In genomic region chr4:110159544-110159943, GRCh38 we compare ENCODE assay signal across 3 cellular contexts.
A peak's percentile ranks its signal among the peaks of the same experiment; 100 is the strongest.
TF ChIP-seq lines count a peak whose summit lies in the region.

No MANE protein-coding gene starts in this region.

TF ChIP-seq in A549, 52 proteins besides CTCF, POLR2A, EP300 and RAD21:
- TF ChIP-seq, protein P1, sequence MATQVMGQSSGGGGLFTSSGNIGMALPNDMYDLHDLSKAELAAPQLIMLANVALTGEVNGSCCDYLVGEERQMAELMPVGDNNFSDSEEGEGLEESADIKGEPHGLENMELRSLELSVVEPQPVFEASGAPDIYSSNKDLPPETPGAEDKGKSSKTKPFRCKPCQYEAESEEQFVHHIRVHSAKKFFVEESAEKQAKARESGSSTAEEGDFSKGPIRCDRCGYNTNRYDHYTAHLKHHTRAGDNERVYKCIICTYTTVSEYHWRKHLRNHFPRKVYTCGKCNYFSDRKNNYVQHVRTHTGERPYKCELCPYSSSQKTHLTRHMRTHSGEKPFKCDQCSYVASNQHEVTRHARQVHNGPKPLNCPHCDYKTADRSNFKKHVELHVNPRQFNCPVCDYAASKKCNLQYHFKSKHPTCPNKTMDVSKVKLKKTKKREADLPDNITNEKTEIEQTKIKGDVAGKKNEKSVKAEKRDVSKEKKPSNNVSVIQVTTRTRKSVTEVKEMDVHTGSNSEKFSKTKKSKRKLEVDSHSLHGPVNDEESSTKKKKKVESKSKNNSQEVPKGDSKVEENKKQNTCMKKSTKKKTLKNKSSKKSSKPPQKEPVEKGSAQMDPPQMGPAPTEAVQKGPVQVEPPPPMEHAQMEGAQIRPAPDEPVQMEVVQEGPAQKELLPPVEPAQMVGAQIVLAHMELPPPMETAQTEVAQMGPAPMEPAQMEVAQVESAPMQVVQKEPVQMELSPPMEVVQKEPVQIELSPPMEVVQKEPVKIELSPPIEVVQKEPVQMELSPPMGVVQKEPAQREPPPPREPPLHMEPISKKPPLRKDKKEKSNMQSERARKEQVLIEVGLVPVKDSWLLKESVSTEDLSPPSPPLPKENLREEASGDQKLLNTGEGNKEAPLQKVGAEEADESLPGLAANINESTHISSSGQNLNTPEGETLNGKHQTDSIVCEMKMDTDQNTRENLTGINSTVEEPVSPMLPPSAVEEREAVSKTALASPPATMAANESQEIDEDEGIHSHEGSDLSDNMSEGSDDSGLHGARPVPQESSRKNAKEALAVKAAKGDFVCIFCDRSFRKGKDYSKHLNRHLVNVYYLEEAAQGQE (IDR thresholded peaks at IDR 0.05): no peak
- TF ChIP-seq HOXB13 (CRISPR knock-in tag; IDR thresholded peaks at IDR 0.05; ENCODE audit: low read depth) (no peak), JUNB (IDR thresholded peaks at IDR 0.05) (no peak), PHF8 (IDR thresholded peaks at IDR 0.05; ENCODE audit: borderline replicate concordance, low read depth) (no peak)

TF ChIP-seq in IMR-90, 13 proteins besides CTCF, POLR2A, EP300 and RAD21:
- no peak for TF ChIP-seq BHLHE40 (IDR thresholded peaks at IDR 0.05; ENCODE audit: low read depth, low read length)
- TF ChIP-seq CHD1 (IDR thresholded peaks at IDR 0.05; ENCODE audit: low read depth, low read length): no peak
- TF ChIP-seq CEBPB (IDR thresholded peaks at IDR 0.05; ENCODE audit: low read depth, low read length): no peak
- no peak for TF ChIP-seq RCOR1 (IDR thresholded peaks at IDR 0.05; ENCODE audit: insufficient replicate concordance, low read length)
- TF ChIP-seq, protein P2, sequence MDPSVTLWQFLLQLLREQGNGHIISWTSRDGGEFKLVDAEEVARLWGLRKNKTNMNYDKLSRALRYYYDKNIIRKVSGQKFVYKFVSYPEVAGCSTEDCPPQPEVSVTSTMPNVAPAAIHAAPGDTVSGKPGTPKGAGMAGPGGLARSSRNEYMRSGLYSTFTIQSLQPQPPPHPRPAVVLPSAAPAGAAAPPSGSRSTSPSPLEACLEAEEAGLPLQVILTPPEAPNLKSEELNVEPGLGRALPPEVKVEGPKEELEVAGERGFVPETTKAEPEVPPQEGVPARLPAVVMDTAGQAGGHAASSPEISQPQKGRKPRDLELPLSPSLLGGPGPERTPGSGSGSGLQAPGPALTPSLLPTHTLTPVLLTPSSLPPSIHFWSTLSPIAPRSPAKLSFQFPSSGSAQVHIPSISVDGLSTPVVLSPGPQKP (IDR thresholded peaks at IDR 0.05; ENCODE audit: borderline replicate concordance, low read depth, low read length): no peak
- no peak for TF ChIP-seq NFE2L2 (IDR thresholded peaks at IDR 0.05; ENCODE audit: low read depth, low read length)
- no peak for TF ChIP-seq RFX5 (IDR thresholded peaks at IDR 0.05; ENCODE audit: low read depth, low read length)
- TF ChIP-seq MAZ (IDR thresholded peaks at IDR 0.05; ENCODE audit: borderline replicate concordance, low read depth, low read length): no peak
- no peak for TF ChIP-seq USF2 (IDR thresholded peaks at IDR 0.05; ENCODE audit: low read depth, low read length)

TF ChIP-seq in K562, 482 proteins besides CTCF, POLR2A, EP300 and RAD21:
- TF ChIP-seq ZNF316 (IDR thresholded peaks at IDR 0.05) (0 out of 2 replicates have a peak, but pooled peaks have one; percentile 9), DACH1 (IDR thresholded peaks at IDR 0.05; ENCODE audit: partially characterized antibody) (no peak), MAFG (tag; conservative IDR thresholded peaks at IDR 0.05) (peak; percentile 34; the same call in 1 of the 2 replicates)
